9 cellular contexts compared by ENCODE assay signal in the genomic region with DNA sequence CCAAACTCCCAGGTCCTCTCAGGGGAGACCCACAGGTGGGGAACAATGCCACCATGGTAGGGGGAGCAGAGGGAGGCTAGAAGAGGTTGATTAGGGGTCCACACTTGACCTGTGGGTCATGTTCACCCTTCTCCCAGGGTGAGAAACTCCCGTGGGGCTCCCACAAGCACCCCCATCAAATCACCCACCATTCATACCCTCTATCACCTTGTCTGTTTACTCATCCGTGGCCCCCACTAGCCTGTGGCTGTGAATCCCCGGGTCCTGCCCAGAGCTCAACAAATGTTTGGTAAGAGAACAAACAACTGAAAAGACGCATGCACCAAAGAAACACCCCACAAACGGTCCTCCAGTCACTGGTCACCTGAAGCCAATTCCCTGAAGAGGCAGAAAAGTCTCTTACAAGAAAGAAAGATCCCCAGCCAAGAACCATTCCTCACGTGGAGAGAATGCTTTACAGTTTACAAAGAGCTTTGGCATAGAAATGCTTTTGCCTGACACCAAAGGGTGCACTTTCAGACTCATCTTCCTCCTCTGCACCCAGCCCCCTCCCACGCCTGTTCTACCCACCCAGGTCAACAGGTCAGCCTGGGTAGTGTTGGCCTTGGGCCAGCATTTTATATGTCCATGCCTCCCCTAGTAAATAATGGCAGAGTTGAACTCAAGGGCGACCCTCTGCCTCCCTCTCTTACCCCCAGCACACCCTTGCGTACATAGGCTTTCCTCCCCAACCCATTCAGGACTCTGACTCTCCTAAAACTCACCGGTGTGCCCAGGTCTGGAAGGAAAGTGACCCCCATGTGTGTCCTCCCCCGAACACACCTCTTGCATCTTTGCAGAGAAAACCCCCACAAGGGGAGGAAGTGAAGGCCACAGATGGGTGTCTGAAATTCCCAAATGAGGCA. TPM values are rescaled to one million over a fixed set of nuclear protein-coding genes. Genes with fewer than 3 reads are reported as not detected.
A peak's percentile ranks its signal among the peaks of the same experiment; 100 is the strongest.
DNase-seq lines count a peak whose midpoint lies in the region; ATAC-seq, FAIRE-seq and TF ChIP-seq lines count a peak whose summit lies in the region.
"Had no signal": no experiment of that assay in that cellular context is flagged by ENCODE, and none has a peak within 500 bp of the region (broad histone marks: within the 10 kb centered on the region; RNA-seq: fewer than 3 reads in every experiment).

No MANE protein-coding gene starts in this region.

- CTCF ChIA-PET in H1 (lab: Charles Lee; ENCODE audit: partially characterized antibody), result interaction anchor here (0.7 to 2.5 kb wide), 11 partner anchors 9 to 69 kb away, joined by 3 to 10 read pairs (median 4); no protein-coding TSS in a partner anchor
- CTCF ChIA-PET in HEK293T (lab: Yijun Ruan, JAX), result no interaction called here

- H2AFZ ChIP-seq in H1 (ENCODE audit: low read length), result no peak overlapping the region

- H3K27me3 ChIP-seq in CD4-positive, CD25-positive, alpha-beta regulatory T cell (ENCODE audit: control insufficient read depth, insufficient read depth, low read length), result no peaks in the 10 kb centered on the region
- peaks cover 0 to 41% (median 29%) of the 10 kb centered on the region in 4 experiments; a peak in 6 of 7 replicates for H3K27me3 ChIP-seq in H1 (replicated peaks in 1 of 4; ENCODE audit: control insufficient read depth in 3 of 4, extremely low read depth in 1 of 4, insufficient read depth in 3 of 4, low read length in 3 of 4)

- H2BK12ac ChIP-seq in H1 (ENCODE audit: low read depth, low read length), result no peak overlapping the region

- H3K56ac ChIP-seq in H1 (replicated peaks; ENCODE audit: insufficient read length, low read depth, low read length), result no peak overlapping the region

- H2BK120ac ChIP-seq in H1 (replicated peaks; ENCODE audit: low read depth, low read length), result no peak overlapping the region

- TF ChIP-seq EP300 in H1 (IDR thresholded peaks at IDR 0.05; ENCODE audit: borderline replicate concordance in 1 of 2, low read depth in 2 of 2, low read length in 2 of 2), result no peak

- WGBS in H1 (ENCODE audit: extremely low coverage in 1 of 2, insufficient coverage in 1 of 2, insufficient read length in 1 of 2, insufficient replicate concordance in 2 of 2, low coverage in 1 of 2, low lambda C conversion rate in 2 of 2, missing lambda C conversion rate in 1 of 2), 2 experiments, result 74% methylated on average over 10 of the region's 11 CpGs; no CpG with 5 or more reads in 1 of the 2 experiments

- peak overlapping the region; percentile 73 to 83 for H3K4me2 ChIP-seq in H1 (ENCODE audit: insufficient read depth in 1 of 2, low read depth in 2 of 2, low read length in 2 of 2)

- H4K91ac ChIP-seq in H1 (replicated peaks; ENCODE audit: insufficient read length, low read length), result no peak overlapping the region

- peak overlapping the region; percentile 59 for H3K4me3 ChIP-seq in CD4-positive, CD25-positive, alpha-beta regulatory T cell (ENCODE audit: low read depth, low read length)
- H3K4me3 ChIP-seq in H1 (ENCODE audit: extremely low read depth in 1 of 4, insufficient read depth in 2 of 4, low read depth in 3 of 4, low read length in 4 of 4), result peak overlapping the region; percentile 49 to 62 (median 60); a peak in 6 of 8 replicates

- TF ChIP-seq CTCF in H1 (IDR thresholded peaks at IDR 0.05; ENCODE audit: control extremely low read depth in 1 of 3, insufficient read depth in 1 of 3, low read depth in 1 of 3, low read length in 3 of 3) (no peak), omental fat pad (IDR thresholded peaks at IDR 0.05) (no peak)

- peak overlapping the region; percentile 14 for H3K27ac ChIP-seq in CD4-positive, CD25-positive, alpha-beta regulatory T cell (ENCODE audit: insufficient read depth, low read length, poor library complexity, severe bottlenecking)
- no peak overlapping the region for H3K27ac ChIP-seq in H1 (ENCODE audit: low read depth, low read length)

- H3K79me2 ChIP-seq in H1 (ENCODE audit: control insufficient read depth in 1 of 2, insufficient read depth in 2 of 2, low read length in 2 of 2), result no peaks in the 10 kb centered on the region

- no peak overlapping the region for H2AK5ac ChIP-seq in H1 (ENCODE audit: low read depth, low read length)

- H3K36me3 ChIP-seq in CD4-positive, CD25-positive, alpha-beta regulatory T cell (ENCODE audit: control insufficient read depth, insufficient read depth, low read length), result no peaks in the 10 kb centered on the region
- no peaks in the 10 kb centered on the region for H3K36me3 ChIP-seq in H1 (ENCODE audit: control insufficient read depth in 2 of 4, insufficient read depth in 4 of 4, low read length in 3 of 4)

- H3K27ac Mint-ChIP-seq in CD4-positive, CD25-positive, alpha-beta regulatory T cell, result peak overlapping the region; percentile 60 to 83 (median 68)

- no peak overlapping the region for H3K14ac ChIP-seq in H1 (ENCODE audit: insufficient read length)

- TF ChIP-seq RAD21 in H1 (IDR thresholded peaks at IDR 0.05 in 1 of 2, conservative IDR thresholded peaks at IDR 0.05 in 1 of 2; ENCODE audit: low read depth in 2 of 2, low read length in 2 of 2), result no peak

- no peak overlapping the region for H3K23ac ChIP-seq in H1 (ENCODE audit: insufficient read length)

- peaks cover 0 to 28% (median 15%) of the 10 kb centered on the region in 4 donors for H3K4me1 Mint-ChIP-seq in CD4-positive, CD25-positive, alpha-beta regulatory T cell

- no peak overlapping the region for H2BK15ac ChIP-seq in H1 (ENCODE audit: low read length)

- H3K18ac ChIP-seq in H1 (ENCODE audit: extremely low read depth, low read length), result peak overlapping the region; percentile 60

- H3K9ac ChIP-seq in H1 (replicated peaks in 1 of 4; ENCODE audit: extremely low read depth in 1 of 4, low read depth in 3 of 4, low read length in 3 of 4), result peak overlapping the region in 1 of 4 experiments; percentile 14; a peak in 2 of 7 replicates

- TF ChIP-seq POLR2A in H1 (IDR thresholded peaks at IDR 0.05; ENCODE audit: control extremely low read depth in 1 of 2, low read depth in 2 of 2, low read length in 2 of 2), result no peak

- H4K5ac ChIP-seq in H1 (ENCODE audit: insufficient read length, low read depth, low read length), result no peak overlapping the region

- POLR2A ChIA-PET in H1 (lab: Charles Lee; ENCODE audit: partially characterized antibody), result interaction anchor here (1.1 to 1.4 kb wide), 5 partner anchors 8 to 44 kb away, joined by 3 to 6 read pairs (median 4); no protein-coding TSS in a partner anchor
- POLR2A ChIA-PET in HEK293T (lab: Yijun Ruan, JAX), result no interaction called here

- H3K27me3 Mint-ChIP-seq in CD4-positive, CD25-positive, alpha-beta regulatory T cell, result peaks cover 5% of the 10 kb centered on the region

- H3K36me3 Mint-ChIP-seq in CD4-positive, CD25-positive, alpha-beta regulatory T cell, result no peaks in the 10 kb centered on the region

- H3K9me3 Mint-ChIP-seq in CD4-positive, CD25-positive, alpha-beta regulatory T cell, result no peaks in the 10 kb centered on the region

- H3K9me3 ChIP-seq in CD4-positive, CD25-positive, alpha-beta regulatory T cell (ENCODE audit: control insufficient read depth in 2 of 2, low read length in 2 of 2), result no peaks in the 10 kb centered on the region
- H3K9me3 ChIP-seq in H1 (ENCODE audit: insufficient read depth in 2 of 2, low read depth in 1 of 2, low read length in 1 of 2), result no peaks in the 10 kb centered on the region

- no peak overlapping the region for H2BK20ac ChIP-seq in H1 (ENCODE audit: low read length)

- no peak overlapping the region for H2BK5ac ChIP-seq in H1 (ENCODE audit: low read depth, low read length)

- no peak overlapping the region; the same call in 1 of the 2 replicates for H4K8ac ChIP-seq in H1 (ENCODE audit: extremely low read depth, insufficient read depth, low read length)

- H3K23me2 ChIP-seq in H1 (ENCODE audit: low read depth, low read length), result peaks cover 20% of the 10 kb centered on the region

- peaks cover 2 to 3% of the 10 kb centered on the region in 2 experiments for H4K20me1 ChIP-seq in H1 (replicated peaks in 1 of 2; ENCODE audit: control insufficient read depth in 1 of 2, insufficient read depth in 2 of 2, low read length in 2 of 2)

- peak overlapping the region; percentile 88 to 94 (median 93) for H3K4me3 Mint-ChIP-seq in CD4-positive, CD25-positive, alpha-beta regulatory T cell

- DNase-seq in CD4-positive, CD25-positive, alpha-beta regulatory T cell, result no peak
- peak; percentile 25 for DNase-seq in NCI-H69 (lab: John Stamatoyannopoulos, UW)
- no peak for DNase-seq in H1 (ENCODE audit: low read depth in 1 of 2, low spot score in 2 of 2)
- DNase-seq in omental fat pad (ENCODE audit: low spot score), result peak; percentile 22
- no peak for DNase-seq in NCI-H146 treated with DMSO at 0.1 percent for 48 hours (lab: John Stamatoyannopoulos, UW; ENCODE audit: unreplicated experiment)
- no peak for DNase-seq in NCI-H1092 (lab: John Stamatoyannopoulos, UW)
- no peak for DNase-seq in HEK293T (ENCODE audit: extremely low spot score)
- DNase-seq: SIG-M5 had no signal

- FAIRE-seq in H1 (lab: Jason Lieb, UNC), result no peak

- H3K4me1 ChIP-seq in CD4-positive, CD25-positive, alpha-beta regulatory T cell (ENCODE audit: control insufficient read depth, insufficient read depth, low read length, poor library complexity, severe bottlenecking), result peaks cover 24% of the 10 kb centered on the region
- H3K4me1 ChIP-seq in H1 (replicated peaks in 1 of 4; ENCODE audit: control insufficient read depth in 3 of 4, insufficient read depth in 4 of 4, low read length in 3 of 4), result peaks cover 0 to 12% (median 7%) of the 10 kb centered on the region in 4 experiments; a peak in 3 of 7 replicates

- H3K79me1 ChIP-seq in H1 (ENCODE audit: low read depth, low read length), result no peaks in the 10 kb centered on the region

- no peak for ATAC-seq in CD4-positive, CD25-positive, alpha-beta regulatory T cell (ENCODE audit: low read depth in 2 of 2)
- ATAC-seq in omental fat pad (ENCODE audit: low FRiP score) (no peak), GM21528 (IDR thresholded peaks at IDR 0.05; ENCODE audit: low FRiP score, unreplicated experiment) (no peak)

- H3K4ac ChIP-seq in H1 (replicated peaks; ENCODE audit: insufficient read length, low read depth, low read length), result peak overlapping the region; percentile 40

TF ChIP-seq in HEK293T, 16 proteins besides CTCF, POLR2A, EP300 and RAD21 (continues in another document):
- TF ChIP-seq SUZ12 (IDR thresholded peaks at IDR 0.05), result no peak

RNA-seq across cellular contexts. Expression of a gene that starts 1.8 kb away (rescaled TPM):
- 1.8 TPM for total RNA-seq in CD4-positive, CD25-positive, alpha-beta regulatory T cell
- polyA plus RNA-seq in CD4-positive, CD25-positive, alpha-beta regulatory T cell, result under 1 TPM; 0.25 to 0.94 (median 0.66) TPM
- 6.2 and 6.9 TPM in 2 replicates for total RNA-seq in H1 (2021; fragmentation: NEBNext Ultra II Directional; extraction: Animal tissue kit (Norgen Biotek cat#: 25700))
- 3.9 and 5.8 TPM in 2 replicates for polyA plus RNA-seq in H1 (2011; rRNA removed)
- 4.1 TPM for polyA plus RNA-seq in H1 (2011; cell fraction: cytosol; rRNA removed)
- polyA plus RNA-seq in H1 (2011; cell fraction: nucleus; rRNA removed), result 4.5 TPM
- polyA plus RNA-seq in H1 (2012, experiment 1 of 2), result 3.1 to 4.4 TPM (median 4.3 TPM) in 4 replicates
- 3.8 TPM for polyA plus RNA-seq in H1 (2012, experiment 2 of 2)
- polyA plus RNA-seq in H1 (2013, experiment 1 of 2), result 3.6 TPM
- 3.8 TPM for polyA plus RNA-seq in H1 (2013, experiment 2 of 2)
- polyA minus RNA-seq in H1 (2011; rRNA and poly(A)+ RNA removed), result 3.4 and 3.7 TPM in 2 replicates
- polyA minus RNA-seq in H1 (2011; cell fraction: cytosol; rRNA and poly(A)+ RNA removed), result 4.0 TPM
- 3.2 TPM for polyA minus RNA-seq in H1 (2011; cell fraction: nucleus; rRNA and poly(A)+ RNA removed)
- 10 to 100 TPM; 47.1 to 73.6 (median 55.5) TPM for total RNA-seq in omental fat pad

Comparison
In these comparisons a context has a peak if more than half of its experiments do, and no peak if none do; other contexts are left out.
1. DNase-seq: peak in NCI-H69 (single experiment) and omental fat pad (single experiment); none in CD4-positive, CD25-positive, alpha-beta regulatory T cell (0 of 3), H1 (0 of 2), NCI-H146 treated with DMSO at 0.1 percent for 48 hours (single experiment), NCI-H1092 (single experiment) and HEK293T (single experiment).